Comparison of ENCODE assay signal across 16 cellular contexts in genomic region chr1:13585599-13585965, GRCh38. TPM values are rescaled to one million over a fixed set of nuclear protein-coding genes. Genes with fewer than 3 reads are reported as not detected.
DNase-seq lines count a peak whose midpoint lies in the region; ATAC-seq and TF ChIP-seq lines count a peak whose summit lies in the region.
"Had no signal": no experiment of that assay in that cellular context is flagged by ENCODE, and none has a peak within 500 bp of the region (broad histone marks: within the 10 kb centered on the region; RNA-seq: fewer than 3 reads in every experiment).

No MANE protein-coding gene starts in this region.

- no peak for TF ChIP-seq EP300 in neural cell (conservative IDR thresholded peaks at IDR 0.05; ENCODE audit: poor library complexity, severe bottlenecking)

- no peaks in the 10 kb centered on the region for H3K79me2 ChIP-seq in neural cell (replicated peaks; ENCODE audit: insufficient read depth, low read length)

- TF ChIP-seq RAD21 in neural cell (conservative IDR thresholded peaks at IDR 0.05): no peak

- TF ChIP-seq CTCF in RWPE2 (IDR thresholded peaks at IDR 0.05; ENCODE audit: poor library complexity, severe bottlenecking) (no peak), fibroblast of pulmonary artery (IDR thresholded peaks at IDR 0.05; ENCODE audit: low read length, missing control alignments) (no peak), neural cell (IDR thresholded peaks at IDR 0.05; ENCODE audit: poor library complexity, severe bottlenecking) (no peak), upper lobe of right lung (IDR thresholded peaks at IDR 0.05) (no peak)

- DNase-seq in RWPE2 (ENCODE audit: low spot score): no peak
- no peak for DNase-seq in fibroblast of pulmonary artery (ENCODE audit: low read depth)
- DNase-seq in upper lobe of right lung: no peak
- DNase-seq in stimulated activated CD8-positive, alpha-beta memory T cell treated with anti-CD3 and anti-CD28 coated beads, Interleukin-4, amount 100 ng/mL, for 48 hours: no peak
- DNase-seq in activated effector memory CD4-positive, alpha-beta T cell treated with anti-CD3 and anti-CD28 coated beads, Interleukin-2, amount 50 U/mL, for 16 hours: no peak
- no peak for DNase-seq in NCI-H2081 (lab: John Stamatoyannopoulos, UW)
- DNase-seq: activated CD4-positive, alpha-beta T cell treated with anti-CD3 and anti-CD28 coated beads for 36 hours; body of pancreas; CD4-positive, CD25-positive, alpha-beta regulatory T cell; stimulated activated CD4-positive, alpha-beta T cell treated with anti-CD3 and anti-CD28 coated beads, Interleukin-4, amount 100 ng/mL, for 1 hour had no signal

- H3K9ac ChIP-seq in neural cell (ENCODE audit: low read length): peak overlapping the region; percentile 3

- intact Hi-C loops in upper lobe of right lung (cut with DNase I): no loop called here

- H3K9me2 ChIP-seq in neural cell (ENCODE audit: insufficient read depth, low read length): no peaks in the 10 kb centered on the region

- H3K4me2 ChIP-seq in neural cell (ENCODE audit: low read length): no peak overlapping the region

- ATAC-seq in RWPE2 (ENCODE audit: low read depth): no peak
- no peak for ATAC-seq in upper lobe of right lung
- ATAC-seq: activated CD4-positive, alpha-beta T cell treated with anti-CD3 and anti-CD28 coated beads for 36 hours; body of pancreas; Panc1; stimulated activated memory B cell treated with anti-CD40 and anti-IgM and Interleukin-4, amounts not matched to agents 10 μg/mL and 1 μg/mL and 100 μg/mL, for 72 hours had no signal

- H3K4me1 ChIP-seq in RWPE2 (ENCODE audit: insufficient read depth, poor library complexity, severe bottlenecking) (peaks cover 55% of the 10 kb centered on the region), upper lobe of right lung (no peaks in the 10 kb centered on the region)

- H3F3A ChIP-seq in neural cell (ENCODE audit: insufficient read depth, low read length, poor library complexity, severe bottlenecking): no peaks in the 10 kb centered on the region

- H3K27me3 ChIP-seq in RWPE2 (ENCODE audit: insufficient read depth, poor library complexity, severe bottlenecking) (no peaks in the 10 kb centered on the region), neural cell (ENCODE audit: insufficient read depth, low read depth, low read length) (peaks cover 38% of the 10 kb centered on the region), upper lobe of right lung (peaks cover 35% of the 10 kb centered on the region)

- H4K20me1 ChIP-seq in neural cell (ENCODE audit: insufficient read depth): no peaks in the 10 kb centered on the region

- H3K4me3 ChIP-seq in RWPE2 (ENCODE audit: severe bottlenecking) (no peak overlapping the region), fibroblast of pulmonary artery (replicated peaks; ENCODE audit: low read depth, low read length) (peak overlapping the region; percentile 12), neural cell (ENCODE audit: low read length) (no peak overlapping the region), upper lobe of right lung (peak overlapping the region; percentile 51)
- H3K4me3 ChIP-seq: body of pancreas had no signal

- peak overlapping the region; percentile 95 for H3K27ac ChIP-seq in RWPE2 (ENCODE audit: poor library complexity, severe bottlenecking)
- no peak overlapping the region for H3K27ac ChIP-seq in neural cell (ENCODE audit: low read length)
- H3K27ac ChIP-seq in upper lobe of right lung: no peak overlapping the region
- H3K27ac ChIP-seq: body of pancreas had no signal

- H3K36me3 ChIP-seq in RWPE2 (ENCODE audit: low read depth) (no peaks in the 10 kb centered on the region), neural cell (ENCODE audit: insufficient read depth, low read length) (no peaks in the 10 kb centered on the region), upper lobe of right lung (no peaks in the 10 kb centered on the region)

- H2AFZ ChIP-seq in neural cell (ENCODE audit: low read depth, low read length): no peak overlapping the region

- no peaks in the 10 kb centered on the region for H3K9me3 ChIP-seq in RWPE2 (ENCODE audit: severe bottlenecking)
- no peaks in the 10 kb centered on the region for H3K9me3 ChIP-seq in neural cell (ENCODE audit: low read length)
- H3K9me3 ChIP-seq in upper lobe of right lung: no peaks in the 10 kb centered on the region
- H3K9me3 ChIP-seq: body of pancreas had no signal

TF ChIP-seq in neural cell, 6 proteins besides CTCF, POLR2A, EP300 and RAD21:
- TF ChIP-seq EZH2 (IDR thresholded peaks at IDR 0.05; ENCODE audit: borderline replicate concordance, insufficient read depth, low read length, poor library complexity, severe bottlenecking) (no peak), TAF1 (IDR thresholded peaks at IDR 0.05; ENCODE audit: low read depth) (no peak), MXI1 (conservative IDR thresholded peaks at IDR 0.05; ENCODE audit: poor library complexity, severe bottlenecking) (no peak), REST (IDR thresholded peaks at IDR 0.05; ENCODE audit: borderline replicate concordance) (no peak), POLR2AphosphoS5 (IDR thresholded peaks at IDR 0.05) (no peak), SMC3 (conservative IDR thresholded peaks at IDR 0.05; ENCODE audit: poor library complexity) (no peak)

RNA-seq across cellular contexts. Expression of gene PDPN, which starts 1.9 kb away (rescaled TPM):
- polyA plus RNA-seq in neural cell: 0.16 and 0.63 TPM in 2 replicates
- polyA minus RNA-seq in neural cell: 0.58 TPM in 1 of 2 replicates, not detected in the other
- 47.0 TPM for total RNA-seq in upper lobe of right lung
- total RNA-seq: activated CD4-positive, alpha-beta T cell treated with anti-CD3 and anti-CD28 coated beads for 36 hours; CD4-positive, CD25-positive, alpha-beta regulatory T cell; G401; HT-29; NCI-H460 had no signal
- polyA plus RNA-seq: CD4-positive, CD25-positive, alpha-beta regulatory T cell had no signal

Comparison
In these comparisons a context has a peak if more than half of its experiments do, and no peak if none do; other contexts are left out.
1. H3K4me3 ChIP-seq: peak in fibroblast of pulmonary artery (single experiment) and upper lobe of right lung (single experiment); none in RWPE2 (single experiment) and neural cell (single experiment).